ENCODE assay signal across 21 cellular contexts in the genomic region with DNA sequence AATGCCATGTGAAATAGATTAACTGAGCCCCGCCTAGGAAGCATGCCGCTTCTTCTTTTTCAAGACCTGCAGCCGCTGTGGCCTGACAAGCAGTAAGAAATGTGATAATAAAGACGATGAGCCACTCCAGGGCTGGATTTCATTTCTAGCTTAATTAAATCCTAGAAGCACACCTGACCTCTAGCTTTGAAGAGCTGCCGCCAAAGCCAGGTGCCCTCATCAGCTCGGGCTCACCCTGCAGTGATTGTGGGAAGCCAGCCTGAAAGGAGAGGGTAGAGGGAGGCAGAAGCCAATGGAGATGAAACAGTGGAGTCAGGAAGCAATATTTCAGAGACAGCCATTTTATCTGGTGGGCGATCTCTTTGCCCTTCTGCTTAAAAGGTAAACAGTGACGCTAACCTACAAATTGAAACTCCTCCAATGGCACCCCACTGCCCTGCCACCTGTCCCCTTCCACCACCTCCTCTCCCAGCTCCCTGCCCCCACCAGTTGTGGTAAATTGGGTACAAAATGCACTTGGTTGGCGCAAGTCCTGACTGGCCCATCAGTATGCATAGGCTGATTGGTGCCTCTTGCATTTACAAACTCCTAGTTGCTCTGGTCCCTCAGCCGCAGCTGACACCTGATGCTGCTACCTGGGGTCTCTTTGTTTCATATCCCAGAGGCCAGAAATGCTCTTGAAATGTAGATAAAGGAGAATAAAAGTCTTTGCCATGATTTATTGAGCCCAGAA.
DNase-seq lines count a peak whose midpoint lies in the region; TF ChIP-seq lines count a peak whose summit lies in the region.
"Had no signal": no experiment of that assay in that cellular context is flagged by ENCODE, and none has a peak within 500 bp of the region (broad histone marks: within the 10 kb centered on the region; RNA-seq: fewer than 3 reads in every experiment).

No MANE protein-coding gene starts in this region.

- no peaks in the 10 kb centered on the region for H3K27me3 ChIP-seq in colonic mucosa
- no peaks in the 10 kb centered on the region for H3K27me3 ChIP-seq in CD8-positive, alpha-beta memory T cell (ENCODE audit: insufficient read depth, low read length, poor library complexity, severe bottlenecking)
- H3K27me3 ChIP-seq: breast epithelium, dorsolateral prefrontal cortex, esophagus muscularis mucosa, spleen had no signal

- no peak for TF ChIP-seq CTCF in colonic mucosa (IDR thresholded peaks at IDR 0.05)

- DNase-seq in DMS79 (lab: John Stamatoyannopoulos, UW): peak; percentile 86
- peak; percentile 51 to 68 for DNase-seq in NCI-H187 (lab: John Stamatoyannopoulos, UW)
- DNase-seq in NCI-H510A treated with DMSO at 0.1 percent for 48 hours (lab: John Stamatoyannopoulos, UW): peak; percentile 88
- peak; percentile 22 for DNase-seq in colonic mucosa
- no peak for DNase-seq in OCI-M2 (lab: John Stamatoyannopoulos, UW; ENCODE audit: unreplicated experiment)
- no peak for DNase-seq in kidney tubule cell (ENCODE audit: low spot score)
- no peak for DNase-seq in CD8-positive, alpha-beta memory T cell
- DNase-seq in mesenteric fat pad (ENCODE audit: low spot score): no peak
- DNase-seq: activated CD8-positive, alpha-beta T cell treated with anti-CD3 and anti-CD28 coated beads for 36 hours; activated T-cell treated with anti-CD3 and anti-CD28 coated beads, Interleukin-2, amount 50 U/mL, for 4 hours; CD4-positive, CD25-positive, alpha-beta regulatory T cell; KBM-7; mammary epithelial cell; spleen; SW 1271 had no signal

- CTCF ChIA-PET in CD8-positive, alpha-beta memory T cell (lab: Charles Lee): no interaction called here

- no peak overlapping the region for H3K9ac ChIP-seq in colonic mucosa (ENCODE audit: low read depth in 2 of 2, low read length in 2 of 2)

- no peaks in the 10 kb centered on the region for H3K9me3 ChIP-seq in colonic mucosa
- H3K9me3 ChIP-seq in CD8-positive, alpha-beta memory T cell (ENCODE audit: low read length): no peaks in the 10 kb centered on the region
- H3K9me3 ChIP-seq: breast epithelium, esophagus muscularis mucosa, spleen had no signal

- no peaks in the 10 kb centered on the region for H3K36me3 ChIP-seq in colonic mucosa
- no peaks in the 10 kb centered on the region for H3K36me3 ChIP-seq in CD8-positive, alpha-beta memory T cell (ENCODE audit: insufficient read depth, low read length)
- H3K36me3 ChIP-seq: breast epithelium, esophagus muscularis mucosa, spleen had no signal

- H3K4me3 Mint-ChIP-seq in CD8-positive, alpha-beta memory T cell: no peak overlapping the region
- H3K4me3 Mint-ChIP-seq: activated CD8-positive, alpha-beta T cell treated with anti-CD3 and anti-CD28 coated beads for 36 hours; activated T-cell treated with anti-CD3 and anti-CD28 coated beads, Interleukin-2, amount 50 U/mL, for 4 hours; nephron had no signal

- no peaks in the 10 kb centered on the region for H3K36me3 Mint-ChIP-seq in CD8-positive, alpha-beta memory T cell
- H3K36me3 Mint-ChIP-seq: CD4-positive, CD25-positive, alpha-beta regulatory T cell had no signal

- no peaks in the 10 kb centered on the region for H3K4me1 Mint-ChIP-seq in CD8-positive, alpha-beta memory T cell
- H3K4me1 Mint-ChIP-seq: CD4-positive, CD25-positive, alpha-beta regulatory T cell; nephron had no signal

- H3K4me1 ChIP-seq in colonic mucosa: no peaks in the 10 kb centered on the region
- H3K4me1 ChIP-seq in CD8-positive, alpha-beta memory T cell (ENCODE audit: insufficient read depth, low read length): no peaks in the 10 kb centered on the region
- H3K4me1 ChIP-seq: breast epithelium, esophagus muscularis mucosa, spleen had no signal

- intact Hi-C loops in colonic mucosa (cut with DNase I): no loop called here

- H3K27ac ChIP-seq in colonic mucosa: no peak overlapping the region
- H3K27ac ChIP-seq in CD8-positive, alpha-beta memory T cell (ENCODE audit: low read depth, low read length): no peak overlapping the region
- H3K27ac ChIP-seq: breast epithelium, esophagus muscularis mucosa, RWPE1, spleen had no signal

- POLR2A ChIA-PET in CD8-positive, alpha-beta memory T cell (lab: Charles Lee): no interaction called here

- no peak overlapping the region for H3K27ac Mint-ChIP-seq in CD8-positive, alpha-beta memory T cell
- H3K27ac Mint-ChIP-seq: activated CD8-positive, alpha-beta T cell treated with anti-CD3 and anti-CD28 coated beads for 36 hours; CD4-positive, CD25-positive, alpha-beta regulatory T cell; nephron had no signal

- no peaks in the 10 kb centered on the region for H3K9me3 Mint-ChIP-seq in CD8-positive, alpha-beta memory T cell
- H3K9me3 Mint-ChIP-seq: activated CD8-positive, alpha-beta T cell treated with anti-CD3 and anti-CD28 coated beads for 36 hours; nephron had no signal

- H3K27me3 Mint-ChIP-seq in CD8-positive, alpha-beta memory T cell: peaks cover 0 to 9% of the 10 kb centered on the region in 2 donors
- H3K27me3 Mint-ChIP-seq: activated CD8-positive, alpha-beta T cell treated with anti-CD3 and anti-CD28 coated beads for 36 hours; CD4-positive, CD25-positive, alpha-beta regulatory T cell had no signal

- H3K4me3 ChIP-seq in colonic mucosa: no peak overlapping the region
- no peak overlapping the region for H3K4me3 ChIP-seq in CD8-positive, alpha-beta memory T cell (ENCODE audit: low read length)
- H3K4me3 ChIP-seq: breast epithelium, dorsolateral prefrontal cortex, esophagus muscularis mucosa, GM12878, spleen had no signal

Comparison
In these comparisons a context has a peak if more than half of its experiments do, and no peak if none do; other contexts are left out.
1. DNase-seq: peak in DMS79 (single experiment), NCI-H187 (2 of 2), NCI-H510A treated with DMSO at 0.1 percent for 48 hours (single experiment) and colonic mucosa (single experiment); none in OCI-M2 (single experiment), kidney tubule cell (single experiment), CD8-positive, alpha-beta memory T cell (0 of 5) and mesenteric fat pad (single experiment).